1 cellular context compared by ENCODE assay signal in the genomic region with DNA sequence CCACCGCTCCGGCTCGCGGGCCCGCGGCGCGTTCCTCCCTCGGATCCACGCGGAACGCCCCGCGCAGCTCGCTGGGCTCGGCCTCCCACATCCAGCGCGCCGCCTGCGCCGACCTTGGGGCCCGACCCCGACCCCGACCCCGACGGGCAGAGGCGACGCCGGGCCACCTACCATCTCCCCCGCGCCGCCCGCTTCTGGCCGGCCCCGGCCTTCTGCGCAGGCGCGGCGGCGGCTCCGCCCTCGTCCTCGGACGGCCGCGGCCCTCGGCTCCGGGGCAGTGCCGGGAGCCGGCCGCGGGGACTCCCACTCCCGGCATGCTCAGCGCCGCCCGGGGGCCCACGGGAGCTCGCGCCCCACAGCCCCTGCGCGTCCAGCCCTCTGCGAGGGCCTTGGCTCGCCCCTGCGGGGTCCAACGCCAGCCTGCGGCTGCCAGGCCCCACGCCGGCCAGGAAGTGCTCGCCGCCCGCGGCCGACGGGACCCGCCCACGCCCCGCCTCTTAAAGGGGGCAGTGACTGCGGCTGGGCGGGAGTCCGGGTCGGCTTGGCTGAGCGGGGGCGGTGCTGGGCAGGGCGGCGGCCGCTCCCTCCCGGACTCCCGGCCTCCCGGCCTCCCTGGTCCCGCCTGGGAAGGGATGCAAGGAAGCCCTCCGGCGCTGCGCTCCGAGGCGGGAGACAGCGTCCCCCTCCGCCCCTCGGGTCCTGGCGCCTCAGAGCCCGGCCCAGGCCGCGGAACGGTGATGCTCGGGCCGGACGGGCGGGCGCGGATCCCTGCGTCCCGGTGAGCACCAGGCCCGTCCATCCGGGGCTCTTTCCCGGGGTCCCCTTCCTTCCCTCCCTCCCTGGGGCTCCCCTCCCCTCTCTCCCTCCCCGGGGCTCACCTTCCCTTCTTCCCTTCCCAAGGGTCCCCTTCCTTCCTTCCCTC.
TF ChIP-seq lines count a peak whose summit lies in the region.

A gene (minus strand): TSS at position 216 of the 922 bp plus-strand sequence. CDS start 42 bp downstream, at position 174.

TF ChIP-seq in HepG2, 621 proteins besides CTCF, POLR2A, EP300 and RAD21 (continued from another document and continues in another):
- TF ChIP-seq, protein P1, sequence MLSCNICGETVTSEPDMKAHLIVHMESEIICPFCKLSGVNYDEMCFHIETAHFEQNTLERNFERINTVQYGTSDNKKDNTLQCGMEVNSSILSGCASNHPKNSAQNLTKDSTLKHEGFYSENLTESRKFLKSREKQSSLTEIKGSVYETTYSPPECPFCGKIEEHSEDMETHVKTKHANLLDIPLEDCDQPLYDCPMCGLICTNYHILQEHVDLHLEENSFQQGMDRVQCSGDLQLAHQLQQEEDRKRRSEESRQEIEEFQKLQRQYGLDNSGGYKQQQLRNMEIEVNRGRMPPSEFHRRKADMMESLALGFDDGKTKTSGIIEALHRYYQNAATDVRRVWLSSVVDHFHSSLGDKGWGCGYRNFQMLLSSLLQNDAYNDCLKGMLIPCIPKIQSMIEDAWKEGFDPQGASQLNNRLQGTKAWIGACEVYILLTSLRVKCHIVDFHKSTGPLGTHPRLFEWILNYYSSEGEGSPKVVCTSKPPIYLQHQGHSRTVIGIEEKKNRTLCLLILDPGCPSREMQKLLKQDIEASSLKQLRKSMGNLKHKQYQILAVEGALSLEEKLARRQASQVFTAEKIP (CRISPR knock-in tag; IDR thresholded peaks at IDR 0.05; ENCODE audit: borderline replicate concordance) = no peak
- TF ChIP-seq NFYB (CRISPR knock-in tag; IDR thresholded peaks at IDR 0.05) (no peak), ZNF644 (CRISPR knock-in tag; IDR thresholded peaks at IDR 0.05; ENCODE audit: low read depth) (no peak), TOE1 (CRISPR knock-in tag; IDR thresholded peaks at IDR 0.05) (no peak), NR1H2 (CRISPR knock-in tag; IDR thresholded peaks at IDR 0.05; ENCODE audit: borderline replicate concordance, low read depth) (no peak), FOXK2 (IDR thresholded peaks at IDR 0.05) (no peak), HMGA1 (CRISPR knock-in tag; conservative IDR thresholded peaks at IDR 0.05) (no peak), TCF7L2 (IDR thresholded peaks at IDR 0.05; ENCODE audit: low read depth, low read length) (no peak), CAMTA2 (CRISPR knock-in tag; IDR thresholded peaks at IDR 0.05; ENCODE audit: borderline replicate concordance) (no peak), ZNF775 (CRISPR knock-in tag; IDR thresholded peaks at IDR 0.05; ENCODE audit: borderline replicate concordance) (no peak), ZIK1 (CRISPR knock-in tag; IDR thresholded peaks at IDR 0.05; ENCODE audit: borderline replicate concordance, low read depth) (peak; percentile 76; the same call in 1 of the 2 replicates), ZMYM2 (CRISPR knock-in tag; IDR thresholded peaks at IDR 0.05) (no peak; the same call in 1 of the 2 replicates), MZF1 (CRISPR knock-in tag; IDR thresholded peaks at IDR 0.05; ENCODE audit: borderline replicate concordance) (no peak), PITX1 (CRISPR knock-in tag; IDR thresholded peaks at IDR 0.05) (no peak), KDM5A (IDR thresholded peaks at IDR 0.05; ENCODE audit: borderline replicate concordance, low read length) (no peak; the same call in 1 of the 2 replicates), FOXK1 (CRISPR knock-in tag; IDR thresholded peaks at IDR 0.05; ENCODE audit: borderline replicate concordance, low read depth) (no peak), ZNF224 (CRISPR knock-in tag; IDR thresholded peaks at IDR 0.05) (no peak), MYNN (CRISPR knock-in tag; IDR thresholded peaks at IDR 0.05; ENCODE audit: low read depth) (no peak), SP5 (CRISPR knock-in tag; IDR thresholded peaks at IDR 0.05; ENCODE audit: borderline replicate concordance, low read depth) (peak; percentile 47), REXO4 (CRISPR knock-in tag; IDR thresholded peaks at IDR 0.05; ENCODE audit: borderline replicate concordance) (no peak), MED1 (CRISPR knock-in tag; IDR thresholded peaks at IDR 0.05) (peak; percentile 61), ZNF253 (CRISPR knock-in tag; IDR thresholded peaks at IDR 0.05; ENCODE audit: borderline replicate concordance) (no peak), ZNF670 (CRISPR knock-in tag; IDR thresholded peaks at IDR 0.05; ENCODE audit: borderline replicate concordance) (no peak), SRSF1 (optimal IDR thresholded peaks at IDR 0.05; ENCODE audit: low read depth, low read length) (no peak), THYN1 (CRISPR knock-in tag; IDR thresholded peaks at IDR 0.05; ENCODE audit: borderline replicate concordance, low read depth) (no peak), ZFP36L2 (CRISPR knock-in tag; IDR thresholded peaks at IDR 0.05) (no peak), NPAS2 (CRISPR knock-in tag; IDR thresholded peaks at IDR 0.05; ENCODE audit: borderline replicate concordance) (no peak), CREB1 (IDR thresholded peaks at IDR 0.05) (no peak), CREB1 (CRISPR knock-in tag; IDR thresholded peaks at IDR 0.05) (no peak), RFX5 (IDR thresholded peaks at IDR 0.05; ENCODE audit: low read depth, low read length) (no peak), ZNF343 (CRISPR knock-in tag; IDR thresholded peaks at IDR 0.05) (peak; percentile 5; the same call in 1 of the 2 replicates), NCOR1 (IDR thresholded peaks at IDR 0.05; ENCODE audit: borderline replicate concordance, low read length) (no peak), JDP2 (CRISPR knock-in tag; IDR thresholded peaks at IDR 0.05; ENCODE audit: borderline replicate concordance) (no peak), ADNP (CRISPR knock-in tag; IDR thresholded peaks at IDR 0.05) (no peak), ZNF326 (CRISPR knock-in tag; IDR thresholded peaks at IDR 0.05; ENCODE audit: borderline replicate concordance) (no peak), ZC3H4 (CRISPR knock-in tag; IDR thresholded peaks at IDR 0.05; ENCODE audit: borderline replicate concordance) (no peak), ZNF83 (CRISPR knock-in tag; IDR thresholded peaks at IDR 0.05; ENCODE audit: borderline replicate concordance) (no peak), ZNF382 (CRISPR knock-in tag; IDR thresholded peaks at IDR 0.05; ENCODE audit: borderline replicate concordance) (no peak), RFXAP (CRISPR knock-in tag; IDR thresholded peaks at IDR 0.05; ENCODE audit: borderline replicate concordance) (0 out of 2 replicates have a peak, but pooled peaks have one; percentile 43), SSRP1 (CRISPR knock-in tag; IDR thresholded peaks at IDR 0.05) (no peak), ZNF30 (CRISPR knock-in tag; IDR thresholded peaks at IDR 0.05) (no peak), ZNF337 (CRISPR knock-in tag; IDR thresholded peaks at IDR 0.05; ENCODE audit: borderline replicate concordance, low read depth) (no peak), ZNF589 (CRISPR knock-in tag; conservative IDR thresholded peaks at IDR 0.05) (no peak), ZNF180 (CRISPR knock-in tag; IDR thresholded peaks at IDR 0.05; ENCODE audit: borderline replicate concordance, low read depth) (no peak), NR2F6 (IDR thresholded peaks at IDR 0.05) (no peak), NR2F6 (CRISPR knock-in tag; IDR thresholded peaks at IDR 0.05) (no peak), SRSF9 (IDR thresholded peaks at IDR 0.05; ENCODE audit: borderline replicate concordance, insufficient read depth, low read depth, low read length, poor library complexity, severe bottlenecking) (no peak), PRMT3 (CRISPR knock-in tag; IDR thresholded peaks at IDR 0.05; ENCODE audit: borderline replicate concordance, low read depth) (peak; percentile 31; the same call in 1 of the 2 replicates), FLYWCH1 (CRISPR knock-in tag; IDR thresholded peaks at IDR 0.05) (no peak), ZFP82 (CRISPR knock-in tag; IDR thresholded peaks at IDR 0.05; ENCODE audit: borderline replicate concordance) (0 out of 2 replicates have a peak, but pooled peaks have one; percentile 71)
- TF ChIP-seq, protein P2, sequence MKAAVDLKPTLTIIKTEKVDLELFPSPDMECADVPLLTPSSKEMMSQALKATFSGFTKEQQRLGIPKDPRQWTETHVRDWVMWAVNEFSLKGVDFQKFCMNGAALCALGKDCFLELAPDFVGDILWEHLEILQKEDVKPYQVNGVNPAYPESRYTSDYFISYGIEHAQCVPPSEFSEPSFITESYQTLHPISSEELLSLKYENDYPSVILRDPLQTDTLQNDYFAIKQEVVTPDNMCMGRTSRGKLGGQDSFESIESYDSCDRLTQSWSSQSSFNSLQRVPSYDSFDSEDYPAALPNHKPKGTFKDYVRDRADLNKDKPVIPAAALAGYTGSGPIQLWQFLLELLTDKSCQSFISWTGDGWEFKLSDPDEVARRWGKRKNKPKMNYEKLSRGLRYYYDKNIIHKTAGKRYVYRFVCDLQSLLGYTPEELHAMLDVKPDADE (CRISPR knock-in tag; IDR thresholded peaks at IDR 0.05) = peak; percentile 68; the same call in 1 of the 2 replicates
- TF ChIP-seq, protein P3, sequence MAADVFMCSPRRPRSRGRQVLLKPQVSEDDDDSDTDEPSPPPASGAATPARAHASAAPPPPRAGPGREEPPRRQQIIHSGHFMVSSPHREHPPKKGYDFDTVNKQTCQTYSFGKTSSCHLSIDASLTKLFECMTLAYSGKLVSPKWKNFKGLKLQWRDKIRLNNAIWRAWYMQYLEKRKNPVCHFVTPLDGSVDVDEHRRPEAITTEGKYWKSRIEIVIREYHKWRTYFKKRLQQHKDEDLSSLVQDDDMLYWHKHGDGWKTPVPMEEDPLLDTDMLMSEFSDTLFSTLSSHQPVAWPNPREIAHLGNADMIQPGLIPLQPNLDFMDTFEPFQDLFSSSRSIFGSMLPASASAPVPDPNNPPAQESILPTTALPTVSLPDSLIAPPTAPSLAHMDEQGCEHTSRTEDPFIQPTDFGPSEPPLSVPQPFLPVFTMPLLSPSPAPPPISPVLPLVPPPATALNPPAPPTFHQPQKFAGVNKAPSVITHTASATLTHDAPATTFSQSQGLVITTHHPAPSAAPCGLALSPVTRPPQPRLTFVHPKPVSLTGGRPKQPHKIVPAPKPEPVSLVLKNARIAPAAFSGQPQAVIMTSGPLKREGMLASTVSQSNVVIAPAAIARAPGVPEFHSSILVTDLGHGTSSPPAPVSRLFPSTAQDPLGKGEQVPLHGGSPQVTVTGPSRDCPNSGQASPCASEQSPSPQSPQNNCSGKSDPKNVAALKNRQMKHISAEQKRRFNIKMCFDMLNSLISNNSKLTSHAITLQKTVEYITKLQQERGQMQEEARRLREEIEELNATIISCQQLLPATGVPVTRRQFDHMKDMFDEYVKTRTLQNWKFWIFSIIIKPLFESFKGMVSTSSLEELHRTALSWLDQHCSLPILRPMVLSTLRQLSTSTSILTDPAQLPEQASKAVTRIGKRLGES (CRISPR knock-in tag; IDR thresholded peaks at IDR 0.05; ENCODE audit: borderline replicate concordance) = no peak
- TF ChIP-seq, protein P4, sequence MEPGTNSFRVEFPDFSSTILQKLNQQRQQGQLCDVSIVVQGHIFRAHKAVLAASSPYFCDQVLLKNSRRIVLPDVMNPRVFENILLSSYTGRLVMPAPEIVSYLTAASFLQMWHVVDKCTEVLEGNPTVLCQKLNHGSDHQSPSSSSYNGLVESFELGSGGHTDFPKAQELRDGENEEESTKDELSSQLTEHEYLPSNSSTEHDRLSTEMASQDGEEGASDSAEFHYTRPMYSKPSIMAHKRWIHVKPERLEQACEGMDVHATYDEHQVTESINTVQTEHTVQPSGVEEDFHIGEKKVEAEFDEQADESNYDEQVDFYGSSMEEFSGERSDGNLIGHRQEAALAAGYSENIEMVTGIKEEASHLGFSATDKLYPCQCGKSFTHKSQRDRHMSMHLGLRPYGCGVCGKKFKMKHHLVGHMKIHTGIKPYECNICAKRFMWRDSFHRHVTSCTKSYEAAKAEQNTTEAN (CRISPR knock-in tag; conservative IDR thresholded peaks at IDR 0.05) = peak; percentile 54
- TF ChIP-seq, protein P5, sequence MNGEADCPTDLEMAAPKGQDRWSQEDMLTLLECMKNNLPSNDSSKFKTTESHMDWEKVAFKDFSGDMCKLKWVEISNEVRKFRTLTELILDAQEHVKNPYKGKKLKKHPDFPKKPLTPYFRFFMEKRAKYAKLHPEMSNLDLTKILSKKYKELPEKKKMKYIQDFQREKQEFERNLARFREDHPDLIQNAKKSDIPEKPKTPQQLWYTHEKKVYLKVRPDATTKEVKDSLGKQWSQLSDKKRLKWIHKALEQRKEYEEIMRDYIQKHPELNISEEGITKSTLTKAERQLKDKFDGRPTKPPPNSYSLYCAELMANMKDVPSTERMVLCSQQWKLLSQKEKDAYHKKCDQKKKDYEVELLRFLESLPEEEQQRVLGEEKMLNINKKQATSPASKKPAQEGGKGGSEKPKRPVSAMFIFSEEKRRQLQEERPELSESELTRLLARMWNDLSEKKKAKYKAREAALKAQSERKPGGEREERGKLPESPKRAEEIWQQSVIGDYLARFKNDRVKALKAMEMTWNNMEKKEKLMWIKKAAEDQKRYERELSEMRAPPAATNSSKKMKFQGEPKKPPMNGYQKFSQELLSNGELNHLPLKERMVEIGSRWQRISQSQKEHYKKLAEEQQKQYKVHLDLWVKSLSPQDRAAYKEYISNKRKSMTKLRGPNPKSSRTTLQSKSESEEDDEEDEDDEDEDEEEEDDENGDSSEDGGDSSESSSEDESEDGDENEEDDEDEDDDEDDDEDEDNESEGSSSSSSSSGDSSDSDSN (CRISPR knock-in tag; IDR thresholded peaks at IDR 0.05) = peak; percentile 88
- TF ChIP-seq, protein P6, sequence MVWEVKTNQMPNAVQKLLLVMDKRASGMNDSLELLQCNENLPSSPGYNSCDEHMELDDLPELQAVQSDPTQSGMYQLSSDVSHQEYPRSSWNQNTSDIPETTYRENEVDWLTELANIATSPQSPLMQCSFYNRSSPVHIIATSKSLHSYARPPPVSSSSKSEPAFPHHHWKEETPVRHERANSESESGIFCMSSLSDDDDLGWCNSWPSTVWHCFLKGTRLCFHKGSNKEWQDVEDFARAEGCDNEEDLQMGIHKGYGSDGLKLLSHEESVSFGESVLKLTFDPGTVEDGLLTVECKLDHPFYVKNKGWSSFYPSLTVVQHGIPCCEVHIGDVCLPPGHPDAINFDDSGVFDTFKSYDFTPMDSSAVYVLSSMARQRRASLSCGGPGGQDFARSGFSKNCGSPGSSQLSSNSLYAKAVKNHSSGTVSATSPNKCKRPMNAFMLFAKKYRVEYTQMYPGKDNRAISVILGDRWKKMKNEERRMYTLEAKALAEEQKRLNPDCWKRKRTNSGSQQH (CRISPR knock-in tag; IDR thresholded peaks at IDR 0.05; ENCODE audit: low read depth) = peak; percentile 34; the same call in 1 of the 2 replicates
- TF ChIP-seq, protein P7, sequence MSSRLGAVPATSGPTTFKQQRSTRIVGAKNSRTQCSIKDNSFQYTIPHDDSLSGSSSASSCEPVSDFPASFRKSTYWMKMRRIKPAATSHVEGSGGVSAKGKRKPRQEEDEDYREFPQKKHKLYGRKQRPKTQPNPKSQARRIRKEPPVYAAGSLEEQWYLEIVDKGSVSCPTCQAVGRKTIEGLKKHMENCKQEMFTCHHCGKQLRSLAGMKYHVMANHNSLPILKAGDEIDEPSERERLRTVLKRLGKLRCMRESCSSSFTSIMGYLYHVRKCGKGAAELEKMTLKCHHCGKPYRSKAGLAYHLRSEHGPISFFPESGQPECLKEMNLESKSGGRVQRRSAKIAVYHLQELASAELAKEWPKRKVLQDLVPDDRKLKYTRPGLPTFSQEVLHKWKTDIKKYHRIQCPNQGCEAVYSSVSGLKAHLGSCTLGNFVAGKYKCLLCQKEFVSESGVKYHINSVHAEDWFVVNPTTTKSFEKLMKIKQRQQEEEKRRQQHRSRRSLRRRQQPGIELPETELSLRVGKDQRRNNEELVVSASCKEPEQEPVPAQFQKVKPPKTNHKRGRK (CRISPR knock-in tag; IDR thresholded peaks at IDR 0.05) = no peak
- TF ChIP-seq, protein P8, sequence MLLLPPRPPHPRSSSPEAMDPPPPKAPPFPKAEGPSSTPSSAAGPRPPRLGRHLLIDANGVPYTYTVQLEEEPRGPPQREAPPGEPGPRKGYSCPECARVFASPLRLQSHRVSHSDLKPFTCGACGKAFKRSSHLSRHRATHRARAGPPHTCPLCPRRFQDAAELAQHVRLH (CRISPR knock-in tag; IDR thresholded peaks at IDR 0.05; ENCODE audit: borderline replicate concordance, low read depth) = peak; percentile 57; the same call in 1 of the 2 replicates
